ENCODE assay signal across 21 cellular contexts in genomic region chr1:66937529-66938234, GRCh38. TPM values are rescaled to one million over a fixed set of nuclear protein-coding genes. Genes with fewer than 3 reads are reported as not detected.
A peak's percentile ranks its signal among the peaks of the same experiment; 100 is the strongest.
DNase-seq lines count a peak whose midpoint lies in the region; ATAC-seq, FAIRE-seq and TF ChIP-seq lines count a peak whose summit lies in the region.
"Had no signal": no experiment of that assay in that cellular context is flagged by ENCODE, and none has a peak within 500 bp of the region (broad histone marks: within the 10 kb centered on the region; RNA-seq: fewer than 3 reads in every experiment).

No MANE protein-coding gene starts in this region.

- H3K27me3 Mint-ChIP-seq in activated CD4-positive, alpha-beta T cell treated with anti-CD3 and anti-CD28 coated beads, Interleukin-2, amount 10 ng/mL, durations not matched to agents 24 days and 14 days: no peaks in the 10 kb centered on the region
- H3K27me3 Mint-ChIP-seq: activated CD8-positive, alpha-beta memory T cell treated with anti-CD3 and anti-CD28 coated beads, Interleukin-2, amount 10 ng/mL, durations not matched to agents 7 days and 5 days; dendritic cell treated with granulocyte-macrophage colony-stimulating factor and Interleukin-4, amounts not matched to agents 40 ng/mL and 50 ng/mL, for 4 days; naive B cell had no signal

- BruUV-seq in GM12878 (replicated peaks; lab: Mats Ljungman, UMichigan): no TSS peak

- RAD21 ChIA-PET in GM12878 (lab: Charles Lee; ENCODE audit: unreplicated experiment): interaction anchor here (0.7 to 0.8 kb wide), 4 partner anchors 18 to 575 kb away, joined by 3 to 4 read pairs (median 3); no protein-coding TSS in a partner anchor

- H3K9me3 Mint-ChIP-seq in activated CD4-positive, alpha-beta T cell treated with anti-CD3 and anti-CD28 coated beads, Interleukin-2, amount 10 ng/mL, durations not matched to agents 24 days and 14 days: no peaks in the 10 kb centered on the region
- H3K9me3 Mint-ChIP-seq: dendritic cell treated with granulocyte-macrophage colony-stimulating factor and Interleukin-4, amounts not matched to agents 40 ng/mL and 50 ng/mL, for 4 days; naive B cell; T-helper 1 cell treated with Interleukin-12 subunit alpha and Interleukin-12 subunit beta and Interleukin-4 antibody, amounts not matched to agents 30 μg/mL and 1 μg/mL, for 36 hours; WTC11 had no signal

- peak; percentile 54 for ATAC-seq in GM12878
- ATAC-seq in GM21786 (IDR thresholded peaks at IDR 0.05; ENCODE audit: unreplicated experiment): no peak
- ATAC-seq: activated CD8-positive, alpha-beta memory T cell treated with anti-CD3 and anti-CD28 coated beads, Interleukin-2, amount 10 ng/mL, durations not matched to agents 7 days and 5 days; body of pancreas; WTC11 had no signal

- no peak for TF ChIP-seq RAD21 in GM12878 (IDR thresholded peaks at IDR 0.05; ENCODE audit: insufficient read depth, low read depth, low read length)

- H3K4me3 ChIP-seq in HEK293 (ENCODE audit: low read depth, low read length) (no peak overlapping the region), GM12878 (no peak overlapping the region), neutrophil (ENCODE audit: low read depth in 1 of 2, low read length in 1 of 2) (no peak overlapping the region), vagina (no peak overlapping the region)
- H3K4me3 ChIP-seq: body of pancreas, lung had no signal

- WGBS in GM12878 (ENCODE audit: insufficient coverage, insufficient replicate concordance, low lambda C conversion rate, missing lambda C conversion rate): 53% methylated on average over 1 of the region's 1 CpG

- TF ChIP-seq CTCF in HEK293 (tag by site-specific recombination; IDR thresholded peaks at IDR 0.05) (no peak), GM12878 (IDR thresholded peaks at IDR 0.05 in 2 of 3, conservative IDR thresholded peaks at IDR 0.05 in 1 of 3; ENCODE audit: control insufficient read depth in 2 of 3, extremely low read depth in 1 of 3, insufficient read depth in 1 of 3, low read depth in 3 of 3, low read length in 3 of 3) (no peak), neutrophil (IDR thresholded peaks at IDR 0.05) (no peak), vagina (IDR thresholded peaks at IDR 0.05) (no peak)

- no peaks in the 10 kb centered on the region for H4K20me1 ChIP-seq in GM12878 (ENCODE audit: control insufficient read depth, insufficient read depth)

- TF ChIP-seq EP300 in GM12878 (IDR thresholded peaks at IDR 0.05; ENCODE audit: borderline replicate concordance in 1 of 2, control insufficient read depth in 1 of 2, low read depth in 2 of 2, low read length in 2 of 2): no peak

- no peak for FAIRE-seq in GM12878 (lab: Jason Lieb, UNC)

- SMC1A ChIA-PET in GM12878 (lab: Charles Lee; ENCODE audit: uncharacterized antibody, unreplicated experiment): interaction anchor here (0.6 to 2.6 kb wide), 9 partner anchors 11 to 280 kb away, joined by 3 to 11 read pairs (median 3); no protein-coding TSS in a partner anchor

- peaks cover 6% of the 10 kb centered on the region for H3K4me1 ChIP-seq in HEK293 (ENCODE audit: control insufficient read depth, insufficient read depth, low read length)
- H3K4me1 ChIP-seq in GM12878 (ENCODE audit: control insufficient read depth, insufficient read depth, low read length): peaks cover 2% of the 10 kb centered on the region; the same call in 1 of the 2 replicates
- peaks cover 49 to 60% of the 10 kb centered on the region in 2 experiments for H3K4me1 ChIP-seq in neutrophil (ENCODE audit: control insufficient read depth in 1 of 2, insufficient read depth in 1 of 2, low read depth in 1 of 2, low read length in 1 of 2)
- peaks cover 42% of the 10 kb centered on the region for H3K4me1 ChIP-seq in vagina

- no peak overlapping the region for H3K4me3 Mint-ChIP-seq in activated CD4-positive, alpha-beta T cell treated with anti-CD3 and anti-CD28 coated beads, Interleukin-2, amount 10 ng/mL, durations not matched to agents 24 days and 14 days
- H3K4me3 Mint-ChIP-seq: activated CD8-positive, alpha-beta memory T cell treated with anti-CD3 and anti-CD28 coated beads, Interleukin-2, amount 10 ng/mL, durations not matched to agents 7 days and 5 days; dendritic cell treated with granulocyte-macrophage colony-stimulating factor and Interleukin-4, amounts not matched to agents 40 ng/mL and 50 ng/mL, for 4 days; T-helper 1 cell treated with Interleukin-12 subunit alpha and Interleukin-12 subunit beta and Interleukin-4 antibody, amounts not matched to agents 30 μg/mL and 1 μg/mL, for 36 hours; WTC11 had no signal

- peaks cover 91% of the 10 kb centered on the region for H3K79me2 ChIP-seq in GM12878 (ENCODE audit: control insufficient read depth, insufficient read depth, low read length)

- CTCF ChIA-PET in HEK293 (lab: Yijun Ruan, JAX) (interaction anchor here (0.6 kb wide), 1 partner anchor 54 kb away, joined by 3 read pairs; no protein-coding TSS in a partner anchor), GM12878 (lab: Yijun Ruan, JAX) (interaction anchor here (0.5 to 1.6 kb wide), 5 partner anchors 58 to 277 kb away, joined by 3 to 5 read pairs (median 3); no protein-coding TSS in a partner anchor)

- H3K27ac ChIP-seq in HEK293 (ENCODE audit: extremely low read depth, low read depth, low read length): no peak overlapping the region; the same call in 1 of the 2 replicates
- H3K27ac ChIP-seq in GM12878 (ENCODE audit: control insufficient read depth, insufficient read depth): no peak overlapping the region
- peak overlapping the region; percentile 59 for H3K27ac ChIP-seq in neutrophil
- H3K27ac ChIP-seq in vagina: no peak overlapping the region
- H3K27ac ChIP-seq: body of pancreas had no signal

- H3K9me3 ChIP-seq in HEK293 (ENCODE audit: control insufficient read depth, insufficient read depth, low read depth, low read length) (no peaks in the 10 kb centered on the region), GM12878 (replicated peaks; ENCODE audit: control insufficient read depth, insufficient read depth, low read length) (no peaks in the 10 kb centered on the region), neutrophil (no peaks in the 10 kb centered on the region), vagina (no peaks in the 10 kb centered on the region)
- H3K9me3 ChIP-seq: body of pancreas had no signal

- no peaks in the 10 kb centered on the region for H3K27me3 ChIP-seq in GM12878 (replicated peaks in 1 of 2; ENCODE audit: control insufficient read depth in 2 of 2, insufficient read depth in 2 of 2, low read length in 1 of 2)
- H3K27me3 ChIP-seq in neutrophil: no peaks in the 10 kb centered on the region
- H3K27me3 ChIP-seq in vagina: no peaks in the 10 kb centered on the region
- H3K27me3 ChIP-seq: body of pancreas had no signal

- H3K36me3 ChIP-seq in HEK293 (ENCODE audit: control insufficient read depth in 2 of 2, insufficient read depth in 1 of 2, low read length in 2 of 2) (peaks cover 0 to 8% of the 10 kb centered on the region in 2 experiments; a peak in 1 of 3 replicates), GM12878 (ENCODE audit: control insufficient read depth in 2 of 2, insufficient read depth in 2 of 2, low read length in 1 of 2) (peaks cover 4% of the 10 kb centered on the region in 2 experiments), neutrophil (peaks cover 6% of the 10 kb centered on the region), vagina (no peaks in the 10 kb centered on the region)

- TF ChIP-seq POLR2A in GM12878 (IDR thresholded peaks at IDR 0.05; ENCODE audit: low read depth, low read length) (no peak), vagina (IDR thresholded peaks at IDR 0.05) (no peak)

- no peak overlapping the region for H3K9ac ChIP-seq in GM12878 (ENCODE audit: control insufficient read depth, insufficient read depth, low read length)

- in situ Hi-C loops in GM12878 (cut with MboI): loop anchor here (25.0 kb wide), 2 partner anchors 550 to 675 kb away; no protein-coding TSS in a partner anchor

- no peak for DNase-seq in activated CD4-positive, alpha-beta T cell treated with anti-CD3 and anti-CD28 coated beads, Interleukin-2, amount 10 ng/mL, durations not matched to agents 24 days and 14 days
- no peak for DNase-seq in activated CD4-positive, alpha-beta T cell treated with anti-CD3 and anti-CD28 coated beads for 48 hours
- no peak for DNase-seq in GM12878 (ENCODE audit: low read depth, low spot score)
- no peak for DNase-seq in vagina (ENCODE audit: extremely low spot score in 2 of 2)
- no peak for DNase-seq in NCI-H187 (lab: John Stamatoyannopoulos, UW)
- DNase-seq: 8988T; activated CD8-positive, alpha-beta memory T cell treated with anti-CD3 and anti-CD28 coated beads, Interleukin-2, amount 10 ng/mL, durations not matched to agents 7 days and 5 days; activated naive CD4-positive, alpha-beta T cell; body of pancreas; DND-41; naive B cell; NCI-H1694; posterior cingulate gyrus; SHP77 treated with DMSO at 0.1 percent for 48 hours had no signal

- intact Hi-C loops in activated CD4-positive, alpha-beta T cell treated with anti-CD3 and anti-CD28 coated beads, Interleukin-2, amount 10 ng/mL, durations not matched to agents 24 days and 14 days (cut with micrococcal nuclease): loop anchor here (10.0 kb wide), 1 partner anchor 207 kb away; no protein-coding TSS in a partner anchor
- intact Hi-C loops in GM12878 (cut with micrococcal nuclease; ENCODE audit: unreplicated experiment) (loop anchor here (10.0 kb wide), 2 partner anchors 563 to 663 kb away; no protein-coding TSS in a partner anchor), vagina (cut with DNase I) (no loop called here)

- POLR2A ChIA-PET in HEK293 (lab: Yijun Ruan, JAX) (interaction anchor here (1.5 kb wide), 1 partner anchor 13 kb away, joined by 6 read pairs; the partner anchor contains the start of genes DNAI4 and MIER1), GM12878 (lab: Charles Lee) (interaction anchor here (0.5 to 1.7 kb wide), 5 partner anchors 12 to 274 kb away, joined by 3 to 9 read pairs (median 3); partner anchors contain the start of genes DNAI4, MIER1 and SLC35D1)

- peaks cover 58% of the 10 kb centered on the region for H3K4me1 Mint-ChIP-seq in activated CD4-positive, alpha-beta T cell treated with anti-CD3 and anti-CD28 coated beads, Interleukin-2, amount 10 ng/mL, durations not matched to agents 24 days and 14 days

- peaks cover 35% of the 10 kb centered on the region for H3K36me3 Mint-ChIP-seq in activated CD4-positive, alpha-beta T cell treated with anti-CD3 and anti-CD28 coated beads, Interleukin-2, amount 10 ng/mL, durations not matched to agents 24 days and 14 days (ENCODE audit: low read depth)

- H3K27ac Mint-ChIP-seq in activated CD4-positive, alpha-beta T cell treated with anti-CD3 and anti-CD28 coated beads, Interleukin-2, amount 10 ng/mL, durations not matched to agents 24 days and 14 days: peak overlapping the region; percentile 45
- H3K27ac Mint-ChIP-seq: activated CD8-positive, alpha-beta memory T cell treated with anti-CD3 and anti-CD28 coated beads, Interleukin-2, amount 10 ng/mL, durations not matched to agents 7 days and 5 days; dendritic cell treated with granulocyte-macrophage colony-stimulating factor and Interleukin-4, amounts not matched to agents 40 ng/mL and 50 ng/mL, for 4 days; T-helper 1 cell treated with Interleukin-12 subunit alpha and Interleukin-12 subunit beta and Interleukin-4 antibody, amounts not matched to agents 30 μg/mL and 1 μg/mL, for 36 hours; WTC11 had no signal

- H2AFZ ChIP-seq in GM12878 (ENCODE audit: control insufficient read depth, low read depth, low read length): no peak overlapping the region

- H3K4me2 ChIP-seq in GM12878 (ENCODE audit: control insufficient read depth, insufficient read depth): no peak overlapping the region

RNA-seq across cellular contexts. Expression of gene MIER1, which starts 12.9 kb away (rescaled TPM):
- 51.8 and 54.9 TPM in 2 replicates for total RNA-seq in activated CD4-positive, alpha-beta T cell treated with anti-CD3 and anti-CD28 coated beads, Interleukin-2, amount 10 ng/mL, durations not matched to agents 24 days and 14 days
- 88.2 and 97.4 TPM in 2 replicates for total RNA-seq in GM12878 (2013; cell fraction: nucleolus; rRNA removed)
- total RNA-seq in GM12878 (2014; rRNA removed): 24.7 and 30.9 TPM in 2 replicates
- 33.9 and 34.2 TPM in 2 replicates for total RNA-seq in GM12878 (2014; rRNA removed; fragmentation: Illumina TruSeq; extraction: Trizol)
- total RNA-seq in GM12878 (2021): 29.7 and 31.4 TPM in 2 replicates
- polyA plus RNA-seq in GM12878 (2011; ENCODE audit: low read depth): 10.0 TPM
- 22.8 and 39.8 TPM in 2 replicates for polyA plus RNA-seq in GM12878 (2011; rRNA removed)
- 6.0 and 6.5 TPM in 2 replicates for polyA plus RNA-seq in GM12878 (2011; cell fraction: cytosol; rRNA removed)
- 11.9 and 13.5 TPM in 2 replicates for polyA plus RNA-seq in GM12878 (2011; cell fraction: nucleus; rRNA removed)
- polyA plus RNA-seq in GM12878 (2012): 17.3 and 18.4 TPM in 2 replicates
- polyA plus RNA-seq in GM12878 (2014; fragmentation: Illumina TruSeq; extraction: Trizol): 26.6 and 32.5 TPM in 2 replicates
- 10 to 100 TPM; 16.1 to 24.6 TPM for polyA plus RNA-seq in GM12878 (2014; fragmentation: Nextera tagmentation; extraction: Ambion mirVana)
- 13.4 and 13.6 TPM in 2 replicates for polyA plus RNA-seq in GM12878 (2014; rRNA removed)
- polyA plus RNA-seq in GM12878 (2016; fragmentation: Nextera tagmentation; extraction: Ambion mirVana): 10 to 100 TPM; 35.2 to 39.8 TPM
- polyA minus RNA-seq in GM12878 (2011; rRNA and poly(A)+ RNA removed): 24.2 and 30.5 TPM in 2 replicates
- polyA minus RNA-seq in GM12878 (2011; cell fraction: cytosol; rRNA and poly(A)+ RNA removed): 15.0 and 16.9 TPM in 2 replicates
- 32.2 and 64.8 TPM in 2 replicates for polyA minus RNA-seq in GM12878 (2011; cell fraction: nucleus; rRNA and poly(A)+ RNA removed)
- 39.5 TPM for total RNA-seq in vagina

RNA-seq across cellular contexts. Expression of gene DNAI4, which starts 13.0 kb away (rescaled TPM):
- 0.26 and 2.7 TPM in 2 replicates for total RNA-seq in activated CD4-positive, alpha-beta T cell treated with anti-CD3 and anti-CD28 coated beads, Interleukin-2, amount 10 ng/mL, durations not matched to agents 24 days and 14 days
- 0.19 TPM in 1 of 2 replicates, not detected in the other for total RNA-seq in GM12878 (2013; cell fraction: nucleolus; rRNA removed)
- total RNA-seq in GM12878 (2014; rRNA removed) (0.16 TPM in 1 of 2 replicates, not detected in the other), GM12878 (2014; rRNA removed; fragmentation: Illumina TruSeq; extraction: Trizol) (0.23 and 0.27 TPM in 2 replicates), GM12878 (2021) (0.46 and 0.77 TPM in 2 replicates), vagina (10.3 TPM)
- polyA plus RNA-seq in GM12878 (2011; ENCODE audit: low read depth): not detected
- polyA plus RNA-seq in GM12878 (2011; rRNA removed) (0.24 and 0.98 TPM in 2 replicates), GM12878 (2014; fragmentation: Illumina TruSeq; extraction: Trizol) (0.10 and 0.13 TPM in 2 replicates), GM12878 (2014; fragmentation: Nextera tagmentation; extraction: Ambion mirVana) (under 1 TPM; 0.15 to 0.21 TPM), GM12878 (2014; rRNA removed) (0.15 and 0.27 TPM in 2 replicates), GM12878 (2016; fragmentation: Nextera tagmentation; extraction: Ambion mirVana) (1 to 10 TPM; 1.2 to 2.3 TPM)
- polyA plus RNA-seq in GM12878 (2011; cell fraction: cytosol; rRNA removed): 0.09 TPM in 1 of 2 replicates, not detected in the other
- polyA plus RNA-seq in GM12878 (2011; cell fraction: nucleus; rRNA removed): 0.13 TPM in 1 of 2 replicates, not detected in the other
- polyA plus RNA-seq in GM12878 (2012): 0.08 and 0.22 TPM in 2 replicates
- not detected in 2 replicates for polyA minus RNA-seq in GM12878 (2011; rRNA and poly(A)+ RNA removed)
- polyA minus RNA-seq in GM12878 (2011; cell fraction: cytosol; rRNA and poly(A)+ RNA removed): not detected in 2 replicates
- polyA minus RNA-seq in GM12878 (2011; cell fraction: nucleus; rRNA and poly(A)+ RNA removed): 0.10 TPM in 1 of 2 replicates, not detected in the other
